In genomic region chr11:10366568-10367331, GRCh38 we compare ENCODE assay signal across 8 cellular contexts.
DNase-seq lines count a peak whose midpoint lies in the region; ATAC-seq and TF ChIP-seq lines count a peak whose summit lies in the region.

No MANE protein-coding gene starts in this region.

- no peaks in the 10 kb centered on the region for H3K9me3 ChIP-seq in vagina

- intact Hi-C loops in posterior vena cava (cut with DNase I) (no loop called here), vagina (cut with DNase I) (no loop called here)

- H3K4me3 ChIP-seq in vagina = no peak overlapping the region

- no peaks in the 10 kb centered on the region for H3K27me3 ChIP-seq in vagina

- H3K27ac ChIP-seq in vagina = peak overlapping the region; percentile 4

- peaks cover 10% of the 10 kb centered on the region for H3K4me1 ChIP-seq in vagina

- peak; percentile 74 for ATAC-seq in GM21786 (IDR thresholded peaks at IDR 0.05; ENCODE audit: unreplicated experiment)

- TF ChIP-seq POLR2A in vagina (IDR thresholded peaks at IDR 0.05) = no peak

- H3K36me3 ChIP-seq in vagina = no peaks in the 10 kb centered on the region

- peak; percentile 37 for DNase-seq in DMS114 treated with DMSO at 0.1 percent for 48 hours (lab: John Stamatoyannopoulos, UW; ENCODE audit: unreplicated experiment)
- peak; percentile 93 for DNase-seq in LHCN-M2 (ENCODE audit: low read depth)
- DNase-seq in SHP77 treated with DMSO at 0.1 percent for 48 hours (lab: John Stamatoyannopoulos, UW) = peak; percentile 46
- DNase-seq in activated gamma-delta T cell treated with anti-CD3 and anti-CD28 coated beads, Interleukin-2, amount 50 U/mL, for 16 hours (ENCODE audit: low read depth) = peak; percentile 20
- DNase-seq in globus pallidus (ENCODE audit: low spot score) = peak; percentile 70
- peak; percentile 90 for DNase-seq in posterior vena cava (ENCODE audit: low spot score)
- DNase-seq in vagina (ENCODE audit: extremely low spot score in 2 of 2) = peak; percentile 91 to 94

- peak; percentile 12 to 71 (median 45) for TF ChIP-seq CTCF in vagina (IDR thresholded peaks at IDR 0.05)

Comparison
In these comparisons a context has a peak if more than half of its experiments do, and no peak if none do; other contexts are left out.
1. DNase-seq: peak in every context shown above with its lines; median percentile 93 in LHCN-M2; 92 in vagina; 90 in posterior vena cava; 70 in globus pallidus; 46 in SHP77 treated with DMSO at 0.1 percent for 48 hours; 37 in DMS114 treated with DMSO at 0.1 percent for 48 hours; 20 in activated gamma-delta T cell treated with anti-CD3 and anti-CD28 coated beads, Interleukin-2, amount 50 U/mL, for 16 hours.